1 cellular context compared by ENCODE assay signal in genomic region chr10:35887686-35888085, GRCh38.
TF ChIP-seq lines count a peak whose summit lies in the region.

No MANE protein-coding gene starts in this region.

TF ChIP-seq in IMR-90, 13 proteins besides CTCF, POLR2A, EP300 and RAD21 (continued from another document):
- no peak for TF ChIP-seq RCOR1 (IDR thresholded peaks at IDR 0.05; ENCODE audit: insufficient replicate concordance, low read length)
